1 cellular context compared by ENCODE assay signal in genomic region chr3:198106265-198106664, GRCh38.
TF ChIP-seq lines count a peak whose summit lies in the region.

No MANE protein-coding gene starts in this region.

TF ChIP-seq in K562, 482 proteins besides CTCF, POLR2A, EP300 and RAD21 (continued from another document and continues in another):
- TF ChIP-seq ID3 (CRISPR knock-in tag; IDR thresholded peaks at IDR 0.05) = no peak
- no peak for TF ChIP-seq ID3 (tag; IDR thresholded peaks at IDR 0.05)
- TF ChIP-seq SREBF2 (CRISPR knock-in tag; IDR thresholded peaks at IDR 0.05) = no peak
- no peak for TF ChIP-seq L3MBTL2 (IDR thresholded peaks at IDR 0.05)
- TF ChIP-seq TFAM (CRISPR knock-in tag; conservative IDR thresholded peaks at IDR 0.05) = no peak
- no peak for TF ChIP-seq ATF6 (CRISPR knock-in tag; IDR thresholded peaks at IDR 0.05)
- no peak for TF ChIP-seq TRIM24 (IDR thresholded peaks at IDR 0.05)
- no peak for TF ChIP-seq RHOXF2B (CRISPR knock-in tag; conservative IDR thresholded peaks at IDR 0.05)
- TF ChIP-seq, protein P1, sequence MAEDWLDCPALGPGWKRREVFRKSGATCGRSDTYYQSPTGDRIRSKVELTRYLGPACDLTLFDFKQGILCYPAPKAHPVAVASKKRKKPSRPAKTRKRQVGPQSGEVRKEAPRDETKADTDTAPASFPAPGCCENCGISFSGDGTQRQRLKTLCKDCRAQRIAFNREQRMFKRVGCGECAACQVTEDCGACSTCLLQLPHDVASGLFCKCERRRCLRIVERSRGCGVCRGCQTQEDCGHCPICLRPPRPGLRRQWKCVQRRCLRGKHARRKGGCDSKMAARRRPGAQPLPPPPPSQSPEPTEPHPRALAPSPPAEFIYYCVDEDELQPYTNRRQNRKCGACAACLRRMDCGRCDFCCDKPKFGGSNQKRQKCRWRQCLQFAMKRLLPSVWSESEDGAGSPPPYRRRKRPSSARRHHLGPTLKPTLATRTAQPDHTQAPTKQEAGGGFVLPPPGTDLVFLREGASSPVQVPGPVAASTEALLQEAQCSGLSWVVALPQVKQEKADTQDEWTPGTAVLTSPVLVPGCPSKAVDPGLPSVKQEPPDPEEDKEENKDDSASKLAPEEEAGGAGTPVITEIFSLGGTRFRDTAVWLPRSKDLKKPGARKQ (CRISPR knock-in tag; IDR thresholded peaks at IDR 0.05) = no peak
- TF ChIP-seq RB1 (IDR thresholded peaks at IDR 0.05; ENCODE audit: low read depth) = no peak
- TF ChIP-seq SIX5 (IDR thresholded peaks at IDR 0.05; ENCODE audit: borderline replicate concordance in 1 of 2, insufficient read depth in 1 of 2, low read depth in 1 of 2, low read length in 2 of 2) = no peak
- TF ChIP-seq ZNF512 (tag; IDR thresholded peaks at IDR 0.05) = no peak
- TF ChIP-seq SRSF9 (IDR thresholded peaks at IDR 0.05; ENCODE audit: borderline replicate concordance, low read depth, low read length) = no peak
- no peak for TF ChIP-seq SAFB2 (IDR thresholded peaks at IDR 0.05; ENCODE audit: borderline replicate concordance, low read depth, low read length, severe bottlenecking)
- TF ChIP-seq SMAD1 (IDR thresholded peaks at IDR 0.05; ENCODE audit: low read depth, low read length, partially characterized antibody) = peak; percentile 31
- no peak for TF ChIP-seq ZZZ3 (IDR thresholded peaks at IDR 0.05)
- no peak for TF ChIP-seq DIDO1 (tag; IDR thresholded peaks at IDR 0.05; ENCODE audit: low read depth)
- TF ChIP-seq, protein P2, sequence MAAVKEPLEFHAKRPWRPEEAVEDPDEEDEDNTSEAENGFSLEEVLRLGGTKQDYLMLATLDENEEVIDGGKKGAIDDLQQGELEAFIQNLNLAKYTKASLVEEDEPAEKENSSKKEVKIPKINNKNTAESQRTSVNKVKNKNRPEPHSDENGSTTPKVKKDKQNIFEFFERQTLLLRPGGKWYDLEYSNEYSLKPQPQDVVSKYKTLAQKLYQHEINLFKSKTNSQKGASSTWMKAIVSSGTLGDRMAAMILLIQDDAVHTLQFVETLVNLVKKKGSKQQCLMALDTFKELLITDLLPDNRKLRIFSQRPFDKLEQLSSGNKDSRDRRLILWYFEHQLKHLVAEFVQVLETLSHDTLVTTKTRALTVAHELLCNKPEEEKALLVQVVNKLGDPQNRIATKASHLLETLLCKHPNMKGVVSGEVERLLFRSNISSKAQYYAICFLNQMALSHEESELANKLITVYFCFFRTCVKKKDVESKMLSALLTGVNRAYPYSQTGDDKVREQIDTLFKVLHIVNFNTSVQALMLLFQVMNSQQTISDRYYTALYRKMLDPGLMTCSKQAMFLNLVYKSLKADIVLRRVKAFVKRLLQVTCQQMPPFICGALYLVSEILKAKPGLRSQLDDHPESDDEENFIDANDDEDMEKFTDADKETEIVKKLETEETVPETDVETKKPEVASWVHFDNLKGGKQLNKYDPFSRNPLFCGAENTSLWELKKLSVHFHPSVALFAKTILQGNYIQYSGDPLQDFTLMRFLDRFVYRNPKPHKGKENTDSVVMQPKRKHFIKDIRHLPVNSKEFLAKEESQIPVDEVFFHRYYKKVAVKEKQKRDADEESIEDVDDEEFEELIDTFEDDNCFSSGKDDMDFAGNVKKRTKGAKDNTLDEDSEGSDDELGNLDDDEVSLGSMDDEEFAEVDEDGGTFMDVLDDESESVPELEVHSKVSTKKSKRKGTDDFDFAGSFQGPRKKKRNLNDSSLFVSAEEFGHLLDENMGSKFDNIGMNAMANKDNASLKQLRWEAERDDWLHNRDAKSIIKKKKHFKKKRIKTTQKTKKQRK (IDR thresholded peaks at IDR 0.05; ENCODE audit: borderline replicate concordance, low read depth, low read length) = no peak
- TF ChIP-seq, protein P3, sequence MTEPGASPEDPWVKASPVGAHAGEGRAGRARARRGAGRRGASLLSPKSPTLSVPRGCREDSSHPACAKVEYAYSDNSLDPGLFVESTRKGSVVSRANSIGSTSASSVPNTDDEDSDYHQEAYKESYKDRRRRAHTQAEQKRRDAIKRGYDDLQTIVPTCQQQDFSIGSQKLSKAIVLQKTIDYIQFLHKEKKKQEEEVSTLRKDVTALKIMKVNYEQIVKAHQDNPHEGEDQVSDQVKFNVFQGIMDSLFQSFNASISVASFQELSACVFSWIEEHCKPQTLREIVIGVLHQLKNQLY (CRISPR knock-in tag; conservative IDR thresholded peaks at IDR 0.05) = 0 out of 4 replicates have a peak, but pooled peaks of 1 of the 2 experiments have one; percentile 8
- peak; percentile 59 for TF ChIP-seq KDM5B (IDR thresholded peaks at IDR 0.05; ENCODE audit: insufficient replicate concordance, low read depth, low read length)
- peak; percentile 77 for TF ChIP-seq POLR2AphosphoS5 (IDR thresholded peaks at IDR 0.05; ENCODE audit: control insufficient read depth, insufficient read depth, low read depth, low read length)
- TF ChIP-seq ELF1 (tag; IDR thresholded peaks at IDR 0.05) = no peak
- no peak for TF ChIP-seq RBM39 (optimal IDR thresholded peaks at IDR 0.05; ENCODE audit: low read depth, low read length)
- TF ChIP-seq NFIC (IDR thresholded peaks at IDR 0.05) = no peak
- TF ChIP-seq, protein P4, sequence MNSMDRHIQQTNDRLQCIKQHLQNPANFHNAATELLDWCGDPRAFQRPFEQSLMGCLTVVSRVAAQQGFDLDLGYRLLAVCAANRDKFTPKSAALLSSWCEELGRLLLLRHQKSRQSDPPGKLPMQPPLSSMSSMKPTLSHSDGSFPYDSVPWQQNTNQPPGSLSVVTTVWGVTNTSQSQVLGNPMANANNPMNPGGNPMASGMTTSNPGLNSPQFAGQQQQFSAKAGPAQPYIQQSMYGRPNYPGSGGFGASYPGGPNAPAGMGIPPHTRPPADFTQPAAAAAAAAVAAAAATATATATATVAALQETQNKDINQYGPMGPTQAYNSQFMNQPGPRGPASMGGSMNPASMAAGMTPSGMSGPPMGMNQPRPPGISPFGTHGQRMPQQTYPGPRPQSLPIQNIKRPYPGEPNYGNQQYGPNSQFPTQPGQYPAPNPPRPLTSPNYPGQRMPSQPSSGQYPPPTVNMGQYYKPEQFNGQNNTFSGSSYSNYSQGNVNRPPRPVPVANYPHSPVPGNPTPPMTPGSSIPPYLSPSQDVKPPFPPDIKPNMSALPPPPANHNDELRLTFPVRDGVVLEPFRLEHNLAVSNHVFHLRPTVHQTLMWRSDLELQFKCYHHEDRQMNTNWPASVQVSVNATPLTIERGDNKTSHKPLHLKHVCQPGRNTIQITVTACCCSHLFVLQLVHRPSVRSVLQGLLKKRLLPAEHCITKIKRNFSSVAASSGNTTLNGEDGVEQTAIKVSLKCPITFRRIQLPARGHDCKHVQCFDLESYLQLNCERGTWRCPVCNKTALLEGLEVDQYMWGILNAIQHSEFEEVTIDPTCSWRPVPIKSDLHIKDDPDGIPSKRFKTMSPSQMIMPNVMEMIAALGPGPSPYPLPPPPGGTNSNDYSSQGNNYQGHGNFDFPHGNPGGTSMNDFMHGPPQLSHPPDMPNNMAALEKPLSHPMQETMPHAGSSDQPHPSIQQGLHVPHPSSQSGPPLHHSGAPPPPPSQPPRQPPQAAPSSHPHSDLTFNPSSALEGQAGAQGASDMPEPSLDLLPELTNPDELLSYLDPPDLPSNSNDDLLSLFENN (IDR thresholded peaks at IDR 0.05; ENCODE audit: low read depth in 2 of 2, low read length in 2 of 2) = 0 out of 4 replicates have a peak, but pooled peaks of 1 of the 2 experiments have one; percentile 50
- TF ChIP-seq PKNOX1 (IDR thresholded peaks at IDR 0.05) = 0 out of 2 replicates have a peak, but pooled peaks have one; percentile 23
- TF ChIP-seq POLR2B (IDR thresholded peaks at IDR 0.05; ENCODE audit: low read depth, partially characterized antibody) = no peak
- no peak for TF ChIP-seq PHF21A (IDR thresholded peaks at IDR 0.05; ENCODE audit: borderline replicate concordance, low read depth)
- no peak for TF ChIP-seq ZKSCAN8 (CRISPR knock-in tag; IDR thresholded peaks at IDR 0.05)
- TF ChIP-seq NR2C1 (IDR thresholded peaks at IDR 0.05) = no peak
- TF ChIP-seq NR2C1 (tag; IDR thresholded peaks at IDR 0.05) = no peak
- no peak for TF ChIP-seq BCL6 (CRISPR knock-in tag; IDR thresholded peaks at IDR 0.05)
- TF ChIP-seq ZNF121 (CRISPR knock-in tag; conservative IDR thresholded peaks at IDR 0.05) = no peak
- TF ChIP-seq ZNF212 (CRISPR knock-in tag; IDR thresholded peaks at IDR 0.05) = no peak
- no peak for TF ChIP-seq HDAC2 (IDR thresholded peaks at IDR 0.05)
- no peak for TF ChIP-seq ZNF354B (CRISPR knock-in tag; IDR thresholded peaks at IDR 0.05)
- TF ChIP-seq PML (IDR thresholded peaks at IDR 0.05; ENCODE audit: low read length) = peak; percentile 61; the same call in 1 of the 2 replicates
- no peak for TF ChIP-seq MAFK (IDR thresholded peaks at IDR 0.05; ENCODE audit: low read length)
- TF ChIP-seq ZNF561 (CRISPR knock-in tag; conservative IDR thresholded peaks at IDR 0.05) = no peak
- TF ChIP-seq KLF16 (IDR thresholded peaks at IDR 0.05) = no peak
- TF ChIP-seq RBFOX2 (IDR thresholded peaks at IDR 0.05; ENCODE audit: low read depth, low read length) = peak; percentile 61
- no peak for TF ChIP-seq ARHGAP35 (IDR thresholded peaks at IDR 0.05; ENCODE audit: partially characterized antibody)
- TF ChIP-seq HNRNPUL1 (IDR thresholded peaks at IDR 0.05; ENCODE audit: low read length) = no peak
- TF ChIP-seq, protein P5, sequence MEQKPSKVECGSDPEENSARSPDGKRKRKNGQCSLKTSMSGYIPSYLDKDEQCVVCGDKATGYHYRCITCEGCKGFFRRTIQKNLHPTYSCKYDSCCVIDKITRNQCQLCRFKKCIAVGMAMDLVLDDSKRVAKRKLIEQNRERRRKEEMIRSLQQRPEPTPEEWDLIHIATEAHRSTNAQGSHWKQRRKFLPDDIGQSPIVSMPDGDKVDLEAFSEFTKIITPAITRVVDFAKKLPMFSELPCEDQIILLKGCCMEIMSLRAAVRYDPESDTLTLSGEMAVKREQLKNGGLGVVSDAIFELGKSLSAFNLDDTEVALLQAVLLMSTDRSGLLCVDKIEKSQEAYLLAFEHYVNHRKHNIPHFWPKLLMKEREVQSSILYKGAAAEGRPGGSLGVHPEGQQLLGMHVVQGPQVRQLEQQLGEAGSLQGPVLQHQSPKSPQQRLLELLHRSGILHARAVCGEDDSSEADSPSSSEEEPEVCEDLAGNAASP (IDR thresholded peaks at IDR 0.05) = no peak
- TF ChIP-seq NR1H2 (CRISPR knock-in tag; IDR thresholded peaks at IDR 0.05) = no peak
- no peak for TF ChIP-seq HSF4 (CRISPR knock-in tag; IDR thresholded peaks at IDR 0.05; ENCODE audit: borderline replicate concordance)
- TF ChIP-seq, protein P6, sequence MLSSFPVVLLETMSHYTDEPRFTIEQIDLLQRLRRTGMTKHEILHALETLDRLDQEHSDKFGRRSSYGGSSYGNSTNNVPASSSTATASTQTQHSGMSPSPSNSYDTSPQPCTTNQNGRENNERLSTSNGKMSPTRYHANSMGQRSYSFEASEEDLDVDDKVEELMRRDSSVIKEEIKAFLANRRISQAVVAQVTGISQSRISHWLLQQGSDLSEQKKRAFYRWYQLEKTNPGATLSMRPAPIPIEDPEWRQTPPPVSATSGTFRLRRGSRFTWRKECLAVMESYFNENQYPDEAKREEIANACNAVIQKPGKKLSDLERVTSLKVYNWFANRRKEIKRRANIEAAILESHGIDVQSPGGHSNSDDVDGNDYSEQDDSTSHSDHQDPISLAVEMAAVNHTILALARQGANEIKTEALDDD (IDR thresholded peaks at IDR 0.05) = peak; percentile 77; the same call in 1 of the 2 replicates
- TF ChIP-seq CBX2 (IDR thresholded peaks at IDR 0.05; ENCODE audit: insufficient read depth, low read length, poor library complexity, severe bottlenecking) = no peak
- TF ChIP-seq NCOA2 (IDR thresholded peaks at IDR 0.05; ENCODE audit: partially characterized antibody in 2 of 2) = no peak
- TF ChIP-seq HMG20B (CRISPR knock-in tag; IDR thresholded peaks at IDR 0.05) = no peak
- no peak for TF ChIP-seq NFE2L1 (tag; IDR thresholded peaks at IDR 0.05; ENCODE audit: borderline replicate concordance, low read depth)
- TF ChIP-seq TCF7L2 (IDR thresholded peaks at IDR 0.05; ENCODE audit: low read depth, low read length) = no peak
- no peak for TF ChIP-seq GTF2F1 (IDR thresholded peaks at IDR 0.05; ENCODE audit: low read depth, low read length)
- TF ChIP-seq KLF6 (CRISPR knock-in tag; IDR thresholded peaks at IDR 0.05; ENCODE audit: borderline replicate concordance) = no peak
